16 cellular contexts compared by ENCODE assay signal in genomic region chr2:230934291-230935131, GRCh38. TPM values are rescaled to one million over a fixed set of nuclear protein-coding genes. Genes with fewer than 3 reads are reported as not detected.
"Had no signal": no experiment of that assay in that cellular context is flagged by ENCODE, and none has a peak within 500 bp of the region (broad histone marks: within the 10 kb centered on the region; RNA-seq: fewer than 3 reads in every experiment).

No MANE protein-coding gene starts in this region.

- ATAC-seq: stimulated activated effector memory CD8-positive, alpha-beta T cell treated with anti-CD3 and anti-CD28 coated beads, Interleukin-12 subunit alpha, Interleukin-12 subunit beta, amount 100 ng/mL, for 72 hours had no signal

- H3K27me3 ChIP-seq: hepatocyte, neutrophil, right lobe of liver, upper lobe of left lung had no signal

- H3K9me3 ChIP-seq: neutrophil, right lobe of liver had no signal

- H3K4me3 Mint-ChIP-seq: activated CD4-positive, alpha-beta T cell treated with anti-CD3 and anti-CD28 coated beads, Interleukin-2, amount 10 ng/mL, durations not matched to agents 24 days and 14 days; activated naive CD4-positive, alpha-beta T cell treated with anti-CD3 and anti-CD28 coated beads, Interleukin-2, amount 50 U/mL, for 24 hours; activated T-helper 1 cell treated with anti-CD3 and anti-CD28 coated beads, Interleukin-12 subunit alpha, Interleukin-12 subunit beta, Interleukin-2, Interleukin-4 antibody, amounts not matched to agents 30 ng/mL and 10 ng/mL and 1 ng/mL, durations not matched to agents 14 hours and 24 hours and 36 hours; mesothelial cell of epicardium; stimulated activated effector memory CD8-positive, alpha-beta T cell treated with anti-CD3 and anti-CD28 coated beads, Interleukin-12 subunit alpha, Interleukin-12 subunit beta, amount 100 ng/mL, for 72 hours had no signal

- H3K36me3 Mint-ChIP-seq: stimulated activated effector memory CD8-positive, alpha-beta T cell treated with anti-CD3 and anti-CD28 coated beads, Interleukin-12 subunit alpha, Interleukin-12 subunit beta, amount 100 ng/mL, for 72 hours had no signal

- H3K4me1 ChIP-seq: right lobe of liver had no signal

- H3K27ac Mint-ChIP-seq: activated CD4-positive, alpha-beta T cell treated with anti-CD3 and anti-CD28 coated beads, Interleukin-2, amount 10 ng/mL, durations not matched to agents 24 days and 14 days; activated T-helper 1 cell treated with anti-CD3 and anti-CD28 coated beads, Interleukin-12 subunit alpha, Interleukin-12 subunit beta, Interleukin-2, Interleukin-4 antibody, amounts not matched to agents 30 ng/mL and 10 ng/mL and 1 ng/mL, durations not matched to agents 14 hours and 24 hours and 36 hours; mesothelial cell of epicardium; progenitor cell of endocrine pancreas; stimulated activated effector memory CD8-positive, alpha-beta T cell treated with anti-CD3 and anti-CD28 coated beads, Interleukin-12 subunit alpha, Interleukin-12 subunit beta, amount 100 ng/mL, for 72 hours had no signal

- H3K36me3 ChIP-seq: neutrophil, right lobe of liver, upper lobe of left lung had no signal

- DNase-seq: activated CD4-positive, alpha-beta T cell treated with anti-CD3 and anti-CD28 coated beads, Interleukin-2, amount 10 ng/mL, durations not matched to agents 24 days and 14 days; central memory CD4-positive, alpha-beta T cell; cortex of kidney; effector memory CD4-positive, alpha-beta T cell; kidney glomerular epithelial cell; T1000 had no signal

- H3K4me3 ChIP-seq: hepatocyte, right lobe of liver, upper lobe of left lung had no signal

- H3K27ac ChIP-seq: hepatocyte, neutrophil, right lobe of liver, upper lobe of left lung had no signal

RNA-seq across cellular contexts. Expression of gene GPR55, which starts 9.5 kb away (rescaled TPM):
- total RNA-seq: epithelial cell of proximal tubule, mesothelial cell of epicardium, progenitor cell of endocrine pancreas had no signal
